Comparison of ENCODE assay signal across 19 cellular contexts in the genomic region with DNA sequence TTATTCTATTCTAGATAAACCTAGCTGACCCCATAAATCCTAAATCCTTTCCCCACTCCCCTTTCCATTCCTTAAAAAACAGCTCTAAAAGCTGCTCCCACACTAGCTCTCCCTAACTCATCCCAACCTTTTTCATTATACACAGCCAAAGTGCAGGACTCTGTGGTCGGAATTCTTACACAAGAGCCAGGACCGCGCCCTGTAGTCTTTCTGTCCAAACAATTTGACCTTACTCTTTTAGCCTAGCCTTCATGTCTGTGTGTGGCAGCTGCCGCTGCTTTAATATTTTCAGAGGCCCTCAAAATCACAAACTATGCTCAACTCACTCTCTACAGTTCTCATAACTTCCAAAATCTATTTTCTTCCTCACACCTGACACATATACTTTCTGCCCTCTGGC. TPM values are rescaled to one million over a fixed set of nuclear protein-coding genes. Genes with fewer than 3 reads are reported as not detected.
"Had no signal": no experiment of that assay in that cellular context is flagged by ENCODE, and none has a peak within 500 bp of the region (broad histone marks: within the 10 kb centered on the region; RNA-seq: fewer than 3 reads in every experiment).

No MANE protein-coding gene starts in this region.

RNA-seq across cellular contexts. Expression of a gene that starts 19.0 kb away (rescaled TPM):
- total RNA-seq: activated naive CD8-positive, alpha-beta T cell treated with anti-CD3 and anti-CD28 coated beads, Interleukin-2, amount 10 ng/mL, durations not matched to agents 7 days and 5 days; activated T-helper 17 cell treated with anti-CD3 and anti-CD28 coated beads, Interleukin-2, amount 50 U/mL, for 72 hours; aorta; ascending aorta; cardiac muscle cell; cardiac septum; cerebellum had no signal
- polyA plus RNA-seq: aorta, cardiac muscle cell had no signal

RNA-seq across cellular contexts. Expression of a gene that starts 59.0 kb away (rescaled TPM):
- total RNA-seq: activated naive CD4-positive, alpha-beta T cell treated with anti-CD3 and anti-CD28 coated beads for 36 hours; activated naive CD4-positive, alpha-beta T cell treated with anti-CD3 and anti-CD28 coated beads, Interleukin-2, amount 50 U/mL, for 72 hours; activated naive CD8-positive, alpha-beta T cell treated with anti-CD3 and anti-CD28 coated beads for 36 hours; activated naive CD8-positive, alpha-beta T cell treated with anti-CD3 and anti-CD28 coated beads, Interleukin-2, amount 10 ng/mL, durations not matched to agents 7 days and 5 days; activated T-cell treated with anti-CD3 and anti-CD28 coated beads, Interleukin-2, amount 50 U/mL, for 4 hours; activated T-cell treated with anti-CD3 and anti-CD28 coated beads, Interleukin-2, amount 50 U/mL, for 72 hours; activated T-helper 1 cell treated with anti-CD3 and anti-CD28 coated beads, Interleukin-12 subunit alpha, Interleukin-12 subunit beta, Interleukin-2, Interleukin-4 antibody, amounts not matched to agents 30 ng/mL and 10 ng/mL and 1 ng/mL, durations not matched to agents 14 hours and 24 hours and 36 hours; activated T-helper 17 cell treated with anti-CD3 and anti-CD28 coated beads, Interleukin-2, amount 50 U/mL, for 72 hours; activated T-helper 2 cell treated with anti-CD3 and anti-CD28 coated beads, Interferon-gamma antibody, Interleukin-2, Interleukin-4, amounts not matched to agents 10 μg/mL and 5 μg/mL and 100 μg/mL, durations not matched to agents 14 hours and 24 hours and 36 hours; aorta; ascending aorta; astrocyte; body of pancreas; breast epithelium; bronchial epithelial cell; cardiac septum had no signal
- polyA plus RNA-seq: adrenal gland, aorta had no signal
